In the genomic region with DNA sequence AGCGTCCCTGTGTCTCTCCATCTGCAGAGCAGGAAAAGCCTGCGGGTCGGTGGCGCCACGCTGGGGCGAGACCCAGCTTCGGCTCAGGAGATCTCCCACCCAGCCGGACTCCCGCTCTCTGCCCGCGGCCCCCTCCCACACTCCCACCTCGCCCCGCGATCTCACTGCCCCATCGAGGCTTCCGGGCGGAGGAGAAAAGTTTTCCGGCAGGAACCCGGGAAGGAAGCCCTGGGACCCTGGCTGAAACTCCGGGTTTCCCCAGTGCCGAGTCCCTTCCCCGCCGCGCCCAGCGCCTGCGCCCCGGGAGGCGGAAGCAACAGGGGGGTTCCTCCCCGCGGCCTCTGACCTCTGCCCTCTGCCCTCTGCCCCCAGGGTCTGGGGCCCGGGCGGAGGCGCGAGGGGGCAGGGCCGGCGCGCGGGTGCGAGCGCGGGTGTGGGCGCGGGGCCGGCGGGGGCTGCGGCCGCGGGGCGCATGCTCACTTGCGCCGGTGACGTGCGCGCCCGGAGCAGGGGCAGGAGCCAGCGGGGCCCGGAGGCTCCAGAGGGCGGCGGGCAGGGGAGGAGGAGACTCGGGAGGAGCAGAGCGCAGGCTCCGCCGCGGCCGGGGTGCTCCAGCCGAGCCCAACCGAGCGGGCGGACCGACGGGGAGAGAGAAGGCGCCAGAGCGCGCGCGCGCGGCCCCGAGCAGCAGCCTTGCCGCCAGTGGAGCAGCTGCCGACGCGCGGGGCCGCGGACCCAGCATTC, we compare ENCODE assay signal across 1 cellular context.
TF ChIP-seq lines count a peak whose summit lies in the region.

TSS of gene ATP11A (plus strand) at position 541 of the 744 bp plus-strand sequence. CDS start 379 bp downstream, outside the sequence.

TF ChIP-seq in K562, 482 proteins besides CTCF, POLR2A, EP300 and RAD21 (continued from another document and continues in another):
- TF ChIP-seq ZNF395 (CRISPR knock-in tag; IDR thresholded peaks at IDR 0.05) (no peak; the same call in 1 of the 2 replicates), CEBPG (CRISPR knock-in tag; IDR thresholded peaks at IDR 0.05) (no peak), CEBPG (tag; conservative IDR thresholded peaks at IDR 0.05 in 1 of 2, IDR thresholded peaks at IDR 0.05 in 1 of 2) (no peak), NR2F6 (CRISPR knock-in tag; IDR thresholded peaks at IDR 0.05) (0 out of 2 replicates have a peak, but pooled peaks have one; percentile 32), PHF8 (IDR thresholded peaks at IDR 0.05; ENCODE audit: borderline replicate concordance, low read length) (peak; percentile 68; the same call in 1 of the 2 replicates), PHF20 (IDR thresholded peaks at IDR 0.05; ENCODE audit: partially characterized antibody) (peak; percentile 59), CEBPB (tag; IDR thresholded peaks at IDR 0.05) (no peak), ATF7 (IDR thresholded peaks at IDR 0.05) (peak; percentile 46; the same call in 1 of the 2 replicates), ZMIZ1 (IDR thresholded peaks at IDR 0.05; ENCODE audit: low read depth in 2 of 2, low read length in 2 of 2) (no peak), PTRF (tag; IDR thresholded peaks at IDR 0.05) (no peak), NR1H2 (CRISPR knock-in tag; IDR thresholded peaks at IDR 0.05) (no peak), ZKSCAN3 (CRISPR knock-in tag; IDR thresholded peaks at IDR 0.05) (no peak), MAZ (CRISPR knock-in tag; conservative IDR thresholded peaks at IDR 0.05 in 1 of 2, IDR thresholded peaks at IDR 0.05 in 1 of 2) (peak; percentile 85 to 86), KDM5B (IDR thresholded peaks at IDR 0.05; ENCODE audit: insufficient replicate concordance, low read depth, low read length) (peak; percentile 17), MCM2 (IDR thresholded peaks at IDR 0.05; ENCODE audit: low read depth) (no peak), ETV1 (tag; conservative IDR thresholded peaks at IDR 0.05; ENCODE audit: low read depth) (peak; percentile 56), CBFA2T2 (conservative IDR thresholded peaks at IDR 0.05) (no peak), MCM7 (IDR thresholded peaks at IDR 0.05) (no peak), MYNN (IDR thresholded peaks at IDR 0.05) (no peak), MYNN (CRISPR knock-in tag; IDR thresholded peaks at IDR 0.05) (no peak), BMI1 (IDR thresholded peaks at IDR 0.05; ENCODE audit: low read length) (no peak), DIDO1 (tag; IDR thresholded peaks at IDR 0.05; ENCODE audit: low read depth) (no peak), SMARCC2 (IDR thresholded peaks at IDR 0.05; ENCODE audit: low read depth) (no peak), NRF1 (conservative IDR thresholded peaks at IDR 0.05 in 1 of 2, IDR thresholded peaks at IDR 0.05 in 1 of 2) (peak; percentile 88 to 90), KDM2B (CRISPR knock-in tag; IDR thresholded peaks at IDR 0.05) (no peak), GTF2E2 (tag; IDR thresholded peaks at IDR 0.05) (no peak), HMG20A (CRISPR knock-in tag; conservative IDR thresholded peaks at IDR 0.05) (no peak), ELF2 (CRISPR knock-in tag; IDR thresholded peaks at IDR 0.05) (no peak), MTA2 (IDR thresholded peaks at IDR 0.05; ENCODE audit: low read depth) (peak; percentile 85), FOXA3 (CRISPR knock-in tag; conservative IDR thresholded peaks at IDR 0.05 in 1 of 2, IDR thresholded peaks at IDR 0.05 in 1 of 2) (no peak), ELF4 (CRISPR knock-in tag; IDR thresholded peaks at IDR 0.05) (no peak), ZNF316 (IDR thresholded peaks at IDR 0.05) (no peak), MCM5 (IDR thresholded peaks at IDR 0.05; ENCODE audit: low read depth) (no peak), MYBL2 (IDR thresholded peaks at IDR 0.05; ENCODE audit: low read depth) (no peak), MYBL2 (CRISPR knock-in tag; IDR thresholded peaks at IDR 0.05; ENCODE audit: borderline replicate concordance) (no peak), NCOA6 (IDR thresholded peaks at IDR 0.05) (no peak), EP400 (IDR thresholded peaks at IDR 0.05) (peak; percentile 57; the same call in 1 of the 2 replicates), HNRNPL (IDR thresholded peaks at IDR 0.05; ENCODE audit: low read depth, low read length) (0 out of 2 replicates have a peak, but pooled peaks have one; percentile 21), NONO (IDR thresholded peaks at IDR 0.05; ENCODE audit: low read depth in 2 of 2, low read length in 1 of 2) (peak in 1 of 2 experiments; percentile 45; a peak in 2 of 4 replicates), SMAD4 (CRISPR knock-in tag; conservative IDR thresholded peaks at IDR 0.05) (0 out of 2 replicates have a peak, but pooled peaks have one; percentile 43), ARNT (IDR thresholded peaks at IDR 0.05) (no peak), SMAD3 (CRISPR knock-in tag; conservative IDR thresholded peaks at IDR 0.05) (no peak), ZNF263 (CRISPR knock-in tag; IDR thresholded peaks at IDR 0.05; ENCODE audit: borderline replicate concordance) (peak; percentile 98), PATZ1 (CRISPR knock-in tag; IDR thresholded peaks at IDR 0.05; ENCODE audit: borderline replicate concordance) (no peak), SMARCB1 (IDR thresholded peaks at IDR 0.05; ENCODE audit: insufficient read length, low read depth) (no peak), ZNF280B (CRISPR knock-in tag; IDR thresholded peaks at IDR 0.05) (no peak)
- TF ChIP-seq, protein P1, sequence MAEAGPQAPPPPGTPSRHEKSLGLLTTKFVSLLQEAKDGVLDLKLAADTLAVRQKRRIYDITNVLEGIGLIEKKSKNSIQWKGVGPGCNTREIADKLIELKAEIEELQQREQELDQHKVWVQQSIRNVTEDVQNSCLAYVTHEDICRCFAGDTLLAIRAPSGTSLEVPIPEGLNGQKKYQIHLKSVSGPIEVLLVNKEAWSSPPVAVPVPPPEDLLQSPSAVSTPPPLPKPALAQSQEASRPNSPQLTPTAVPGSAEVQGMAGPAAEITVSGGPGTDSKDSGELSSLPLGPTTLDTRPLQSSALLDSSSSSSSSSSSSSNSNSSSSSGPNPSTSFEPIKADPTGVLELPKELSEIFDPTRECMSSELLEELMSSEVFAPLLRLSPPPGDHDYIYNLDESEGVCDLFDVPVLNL (CRISPR knock-in tag; IDR thresholded peaks at IDR 0.05; ENCODE audit: low read depth): no peak
- TF ChIP-seq, protein P2, sequence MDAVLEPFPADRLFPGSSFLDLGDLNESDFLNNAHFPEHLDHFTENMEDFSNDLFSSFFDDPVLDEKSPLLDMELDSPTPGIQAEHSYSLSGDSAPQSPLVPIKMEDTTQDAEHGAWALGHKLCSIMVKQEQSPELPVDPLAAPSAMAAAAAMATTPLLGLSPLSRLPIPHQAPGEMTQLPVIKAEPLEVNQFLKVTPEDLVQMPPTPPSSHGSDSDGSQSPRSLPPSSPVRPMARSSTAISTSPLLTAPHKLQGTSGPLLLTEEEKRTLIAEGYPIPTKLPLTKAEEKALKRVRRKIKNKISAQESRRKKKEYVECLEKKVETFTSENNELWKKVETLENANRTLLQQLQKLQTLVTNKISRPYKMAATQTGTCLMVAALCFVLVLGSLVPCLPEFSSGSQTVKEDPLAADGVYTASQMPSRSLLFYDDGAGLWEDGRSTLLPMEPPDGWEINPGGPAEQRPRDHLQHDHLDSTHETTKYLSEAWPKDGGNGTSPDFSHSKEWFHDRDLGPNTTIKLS (IDR thresholded peaks at IDR 0.05; ENCODE audit: borderline replicate concordance, low read depth): peak; percentile 74; the same call in 1 of the 2 replicates
- TF ChIP-seq, protein P3, sequence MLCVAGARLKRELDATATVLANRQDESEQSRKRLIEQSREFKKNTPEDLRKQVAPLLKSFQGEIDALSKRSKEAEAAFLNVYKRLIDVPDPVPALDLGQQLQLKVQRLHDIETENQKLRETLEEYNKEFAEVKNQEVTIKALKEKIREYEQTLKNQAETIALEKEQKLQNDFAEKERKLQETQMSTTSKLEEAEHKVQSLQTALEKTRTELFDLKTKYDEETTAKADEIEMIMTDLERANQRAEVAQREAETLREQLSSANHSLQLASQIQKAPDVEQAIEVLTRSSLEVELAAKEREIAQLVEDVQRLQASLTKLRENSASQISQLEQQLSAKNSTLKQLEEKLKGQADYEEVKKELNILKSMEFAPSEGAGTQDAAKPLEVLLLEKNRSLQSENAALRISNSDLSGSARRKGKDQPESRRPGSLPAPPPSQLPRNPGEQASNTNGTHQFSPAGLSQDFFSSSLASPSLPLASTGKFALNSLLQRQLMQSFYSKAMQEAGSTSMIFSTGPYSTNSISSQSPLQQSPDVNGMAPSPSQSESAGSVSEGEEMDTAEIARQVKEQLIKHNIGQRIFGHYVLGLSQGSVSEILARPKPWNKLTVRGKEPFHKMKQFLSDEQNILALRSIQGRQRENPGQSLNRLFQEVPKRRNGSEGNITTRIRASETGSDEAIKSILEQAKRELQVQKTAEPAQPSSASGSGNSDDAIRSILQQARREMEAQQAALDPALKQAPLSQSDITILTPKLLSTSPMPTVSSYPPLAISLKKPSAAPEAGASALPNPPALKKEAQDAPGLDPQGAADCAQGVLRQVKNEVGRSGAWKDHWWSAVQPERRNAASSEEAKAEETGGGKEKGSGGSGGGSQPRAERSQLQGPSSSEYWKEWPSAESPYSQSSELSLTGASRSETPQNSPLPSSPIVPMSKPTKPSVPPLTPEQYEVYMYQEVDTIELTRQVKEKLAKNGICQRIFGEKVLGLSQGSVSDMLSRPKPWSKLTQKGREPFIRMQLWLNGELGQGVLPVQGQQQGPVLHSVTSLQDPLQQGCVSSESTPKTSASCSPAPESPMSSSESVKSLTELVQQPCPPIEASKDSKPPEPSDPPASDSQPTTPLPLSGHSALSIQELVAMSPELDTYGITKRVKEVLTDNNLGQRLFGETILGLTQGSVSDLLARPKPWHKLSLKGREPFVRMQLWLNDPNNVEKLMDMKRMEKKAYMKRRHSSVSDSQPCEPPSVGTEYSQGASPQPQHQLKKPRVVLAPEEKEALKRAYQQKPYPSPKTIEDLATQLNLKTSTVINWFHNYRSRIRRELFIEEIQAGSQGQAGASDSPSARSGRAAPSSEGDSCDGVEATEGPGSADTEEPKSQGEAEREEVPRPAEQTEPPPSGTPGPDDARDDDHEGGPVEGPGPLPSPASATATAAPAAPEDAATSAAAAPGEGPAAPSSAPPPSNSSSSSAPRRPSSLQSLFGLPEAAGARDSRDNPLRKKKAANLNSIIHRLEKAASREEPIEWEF (CRISPR knock-in tag; IDR thresholded peaks at IDR 0.05): no peak
- TF ChIP-seq, protein P4, sequence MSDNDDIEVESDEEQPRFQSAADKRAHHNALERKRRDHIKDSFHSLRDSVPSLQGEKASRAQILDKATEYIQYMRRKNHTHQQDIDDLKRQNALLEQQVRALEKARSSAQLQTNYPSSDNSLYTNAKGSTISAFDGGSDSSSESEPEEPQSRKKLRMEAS (CRISPR knock-in tag; IDR thresholded peaks at IDR 0.05): no peak
